1 cellular context compared by ENCODE assay signal in genomic region chr3:14600856-14601610, GRCh38.
TF ChIP-seq lines count a peak whose summit lies in the region.

No MANE protein-coding gene starts in this region.

TF ChIP-seq in GM23338, 12 proteins besides CTCF, POLR2A, EP300 and RAD21 (continued from another document):
- TF ChIP-seq ZNF462 (CRISPR knock-in tag; IDR thresholded peaks at IDR 0.05) (no peak), ZNF114 (CRISPR knock-in tag; IDR thresholded peaks at IDR 0.05) (no peak), STAT1 (IDR thresholded peaks at IDR 0.05; ENCODE audit: unreplicated experiment) (no peak), ZNF331 (CRISPR knock-in tag; IDR thresholded peaks at IDR 0.05; ENCODE audit: low read depth) (no peak), EZH2 (IDR thresholded peaks at IDR 0.05; ENCODE audit: low read depth, unreplicated experiment) (no peak)
- TF ChIP-seq, protein P1, sequence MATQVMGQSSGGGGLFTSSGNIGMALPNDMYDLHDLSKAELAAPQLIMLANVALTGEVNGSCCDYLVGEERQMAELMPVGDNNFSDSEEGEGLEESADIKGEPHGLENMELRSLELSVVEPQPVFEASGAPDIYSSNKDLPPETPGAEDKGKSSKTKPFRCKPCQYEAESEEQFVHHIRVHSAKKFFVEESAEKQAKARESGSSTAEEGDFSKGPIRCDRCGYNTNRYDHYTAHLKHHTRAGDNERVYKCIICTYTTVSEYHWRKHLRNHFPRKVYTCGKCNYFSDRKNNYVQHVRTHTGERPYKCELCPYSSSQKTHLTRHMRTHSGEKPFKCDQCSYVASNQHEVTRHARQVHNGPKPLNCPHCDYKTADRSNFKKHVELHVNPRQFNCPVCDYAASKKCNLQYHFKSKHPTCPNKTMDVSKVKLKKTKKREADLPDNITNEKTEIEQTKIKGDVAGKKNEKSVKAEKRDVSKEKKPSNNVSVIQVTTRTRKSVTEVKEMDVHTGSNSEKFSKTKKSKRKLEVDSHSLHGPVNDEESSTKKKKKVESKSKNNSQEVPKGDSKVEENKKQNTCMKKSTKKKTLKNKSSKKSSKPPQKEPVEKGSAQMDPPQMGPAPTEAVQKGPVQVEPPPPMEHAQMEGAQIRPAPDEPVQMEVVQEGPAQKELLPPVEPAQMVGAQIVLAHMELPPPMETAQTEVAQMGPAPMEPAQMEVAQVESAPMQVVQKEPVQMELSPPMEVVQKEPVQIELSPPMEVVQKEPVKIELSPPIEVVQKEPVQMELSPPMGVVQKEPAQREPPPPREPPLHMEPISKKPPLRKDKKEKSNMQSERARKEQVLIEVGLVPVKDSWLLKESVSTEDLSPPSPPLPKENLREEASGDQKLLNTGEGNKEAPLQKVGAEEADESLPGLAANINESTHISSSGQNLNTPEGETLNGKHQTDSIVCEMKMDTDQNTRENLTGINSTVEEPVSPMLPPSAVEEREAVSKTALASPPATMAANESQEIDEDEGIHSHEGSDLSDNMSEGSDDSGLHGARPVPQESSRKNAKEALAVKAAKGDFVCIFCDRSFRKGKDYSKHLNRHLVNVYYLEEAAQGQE (IDR thresholded peaks at IDR 0.05; ENCODE audit: unreplicated experiment), result no peak
